19 cellular contexts compared by ENCODE assay signal in the genomic region with DNA sequence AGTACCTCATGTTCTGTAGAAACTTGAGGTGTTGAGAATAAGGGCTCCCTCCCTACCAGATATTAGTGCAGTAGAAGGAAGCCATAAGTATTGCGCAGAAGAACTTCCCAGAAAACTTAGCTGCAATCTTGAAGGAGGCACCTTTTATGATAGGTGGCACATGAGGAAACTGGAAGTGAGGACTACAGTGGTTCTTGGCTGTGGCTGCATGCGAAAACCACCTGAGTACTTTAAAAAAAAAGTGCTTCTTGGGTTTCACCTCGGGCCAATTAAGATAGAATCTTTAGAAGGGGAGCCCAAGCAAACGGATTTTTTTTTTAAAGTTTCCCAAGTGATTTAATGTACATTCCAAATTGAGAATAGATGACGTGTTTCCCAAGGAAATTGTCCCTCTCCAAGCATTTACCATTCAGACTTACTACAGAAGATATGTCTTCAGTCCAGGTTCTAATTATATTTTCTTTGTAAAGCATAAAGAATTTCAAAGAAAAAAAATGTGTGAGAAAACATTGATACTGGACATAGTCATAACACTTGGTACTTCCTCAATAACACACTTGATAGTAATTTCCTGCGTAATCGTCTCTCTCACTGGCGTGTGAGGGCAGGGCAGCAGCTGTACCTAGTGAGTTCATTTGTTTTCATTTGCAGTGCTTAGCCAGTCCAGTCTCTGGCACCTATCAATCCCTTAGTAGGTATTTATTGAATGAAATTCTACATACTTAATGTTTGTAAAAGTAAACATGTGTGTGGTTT. TPM values are rescaled to one million over a fixed set of nuclear protein-coding genes. Genes with fewer than 3 reads are reported as not detected.
DNase-seq lines count a peak whose midpoint lies in the region; ATAC-seq, FAIRE-seq and TF ChIP-seq lines count a peak whose summit lies in the region.
"Had no signal": no experiment of that assay in that cellular context is flagged by ENCODE, and none has a peak within 500 bp of the region (broad histone marks: within the 10 kb centered on the region; RNA-seq: fewer than 3 reads in every experiment).

No MANE protein-coding gene starts in this region.

- intact Hi-C loops in right cardiac atrium (cut with DNase I): no loop called here
- intact Hi-C loops in cardiac septum (cut with DNase I): no loop called here
- intact Hi-C loops in left colon (cut with DNase I, micrococcal nuclease): no loop called here

- 59% methylated on average over 8 of the region's 8 CpGs for WGBS in right cardiac atrium

- DNase-seq in right cardiac atrium (no peak), cardiac septum (ENCODE audit: low spot score) (no peak), bronchial epithelial cell (ENCODE audit: low read depth) (peak; percentile 78), left colon (peak in 1 of 2 donors; percentile 47), thoracic aorta (ENCODE audit: low spot score) (no peak), NCI-H2029 treated with DMSO at 0.1 percent for 48 hours (lab: John Stamatoyannopoulos, UW) (no peak), SK-N-DZ (ENCODE audit: low spot score) (no peak), middle frontal gyrus (ENCODE audit: extremely low spot score, low spot score) (no peak)
- DNase-seq: activated T-cell treated with anti-CD3 and anti-CD28 coated beads, Interleukin-2, amount 50 U/mL, for 24 hours; Caco-2; effector memory CD8-positive, alpha-beta T cell; HFFc6; NCI-H1436; NCI-H446 treated with DMSO at 0.1 percent for 48 hours; stimulated activated naive CD8-positive, alpha-beta T cell treated with anti-CD3 and anti-CD28 coated beads, Interleukin-15, Interleukin-2, amounts not matched to agents 100 U/mL and 50 U/mL, for 24 hours had no signal

- TF ChIP-seq CTCF in bronchial epithelial cell (IDR thresholded peaks at IDR 0.05; ENCODE audit: insufficient read depth, low read length, severe bottlenecking) (no peak), thoracic aorta (IDR thresholded peaks at IDR 0.05) (no peak)

- no peak for FAIRE-seq in bronchial epithelial cell (lab: Jason Lieb, UNC)
- FAIRE-seq: frontal cortex had no signal

- H3K9me3 ChIP-seq in right cardiac atrium (ENCODE audit: control insufficient read depth, low read length) (no peaks in the 10 kb centered on the region), thoracic aorta (no peaks in the 10 kb centered on the region)
- H3K9me3 ChIP-seq: breast epithelium, Caco-2, neutrophil had no signal

- H3K27ac ChIP-seq in right cardiac atrium (ENCODE audit: low read length) (no peak overlapping the region), thoracic aorta (no peak overlapping the region)
- H3K27ac ChIP-seq: breast epithelium, KMS-11, neutrophil had no signal

- ATAC-seq in right cardiac atrium: peak; percentile 68 to 89
- ATAC-seq in left colon: peak; percentile 97
- peak; percentile 69 for ATAC-seq in thoracic aorta (ENCODE audit: insufficient number of reproducible peaks, low FRiP score, low read depth)
- ATAC-seq: effector memory CD8-positive, alpha-beta T cell; stimulated activated naive CD8-positive, alpha-beta T cell treated with anti-CD3 and anti-CD28 coated beads, Interleukin-15, Interleukin-2, amounts not matched to agents 100 U/mL and 50 U/mL, for 24 hours had no signal

- no peaks in the 10 kb centered on the region for H3K27me3 ChIP-seq in right cardiac atrium (ENCODE audit: control insufficient read depth, insufficient read depth)
- no peaks in the 10 kb centered on the region for H3K27me3 ChIP-seq in bronchial epithelial cell (ENCODE audit: control insufficient read depth, insufficient read depth, low read length)
- H3K27me3 ChIP-seq in thoracic aorta (replicated peaks; ENCODE audit: insufficient read depth): no peaks in the 10 kb centered on the region
- H3K27me3 ChIP-seq: breast epithelium, neutrophil had no signal

- H3K36me3 ChIP-seq in bronchial epithelial cell (ENCODE audit: control insufficient read depth, insufficient read depth, low read length) (no peaks in the 10 kb centered on the region), thoracic aorta (no peaks in the 10 kb centered on the region)
- H3K36me3 ChIP-seq: breast epithelium, neutrophil had no signal

- H3K4me3 ChIP-seq in right cardiac atrium (ENCODE audit: low read length): no peak overlapping the region
- no peak overlapping the region for H3K4me3 ChIP-seq in bronchial epithelial cell (ENCODE audit: low read depth, low read length)
- H3K4me3 ChIP-seq in thoracic aorta: no peak overlapping the region
- H3K4me3 ChIP-seq: breast epithelium had no signal

- no peaks in the 10 kb centered on the region for H3K4me1 ChIP-seq in right cardiac atrium (ENCODE audit: control insufficient read depth, insufficient read depth, low read length)
- H3K4me1 ChIP-seq in thoracic aorta (ENCODE audit: control insufficient read depth in 1 of 2, low read depth in 2 of 2): peaks cover 0 to 9% of the 10 kb centered on the region in 2 donors
- H3K4me1 ChIP-seq: breast epithelium, Caco-2 had no signal

RNA-seq across cellular contexts. Expression of a gene that starts 12.3 kb away (rescaled TPM):
- under 1 TPM in 1 of 4 donors, not detected in 3; 0.18 TPM for total RNA-seq in right cardiac atrium
- polyA plus RNA-seq in right cardiac atrium: 0.07 TPM
- total RNA-seq in cardiac septum: 0.08 TPM
- not detected in 2 replicates for total RNA-seq in bronchial epithelial cell
- 10 to 100 TPM; 71.2 to 90.8 TPM for total RNA-seq in left colon
- not detected for total RNA-seq in thoracic aorta
- not detected in 2 replicates for polyA plus RNA-seq in SK-N-DZ (2014; cell fraction: cytosol; rRNA removed)
- polyA plus RNA-seq in SK-N-DZ (2014; cell fraction: nucleus; rRNA removed): not detected in 2 replicates
- total RNA-seq: Caco-2, HFFc6 had no signal

Comparison
In these comparisons a context has a peak if more than half of its experiments do, and no peak if none do; other contexts are left out.
1. RNA of a gene that starts 12.3 kb away (total RNA-seq): 71.2 to 90.8 TPM in left colon; 0.18 TPM in right cardiac atrium, 0.08 TPM in cardiac septum (single experiment), not detected in thoracic aorta and not detected in bronchial epithelial cell; every median in the first group is over 10 times any median in the second.
2. Peak in every context shown above with its lines, with median percentiles within 50 percentile points of each other: ATAC-seq.